ENCODE assay signal across 8 cellular contexts in genomic region chr11:68127791-68128681, GRCh38. TPM values are rescaled to one million over a fixed set of nuclear protein-coding genes. Genes with fewer than 3 reads are reported as not detected.
DNase-seq lines count a peak whose midpoint lies in the region; ATAC-seq and TF ChIP-seq lines count a peak whose summit lies in the region.

No MANE protein-coding gene starts in this region.

- 0 out of 2 replicates have a peak, but pooled peaks cover 5% of the 10 kb centered on the region for H3K9me2 ChIP-seq in GM23338 (ENCODE audit: insufficient read depth)

- H3K9me3 Mint-ChIP-seq in GM23338, result peaks cover 42% of the 10 kb centered on the region
- peaks cover 5% of the 10 kb centered on the region for H3K9me3 Mint-ChIP-seq in activated T-cell treated with anti-CD3 and anti-CD28 coated beads, Interleukin-2, amount 50 U/mL, for 4 hours

- peak overlapping the region; percentile 92 for H3K27ac Mint-ChIP-seq in GM23338

- H3K4me3 ChIP-seq in GM23338, result peak overlapping the region; percentile 62
- H3K4me3 ChIP-seq in skeletal muscle tissue (ENCODE audit: low read length in 3 of 3), result peak overlapping the region; percentile 62 to 67 (median 63)

- ATAC-seq in GM23338, result peak; percentile 89
- no peak for ATAC-seq in GM21576 (IDR thresholded peaks at IDR 0.05; ENCODE audit: unreplicated experiment)
- ATAC-seq in activated T-cell treated with anti-CD3 and anti-CD28 coated beads, Interleukin-2, amount 50 U/mL, for 4 hours, result no peak

- H3K4me2 ChIP-seq in GM23338, result peak overlapping the region; percentile 93

- H3K36me3 Mint-ChIP-seq in GM23338 (ENCODE audit: low read depth), result peaks cover 28% of the 10 kb centered on the region
- H3K36me3 Mint-ChIP-seq in activated T-cell treated with anti-CD3 and anti-CD28 coated beads, Interleukin-2, amount 50 U/mL, for 4 hours (ENCODE audit: insufficient read depth), result peaks cover 2% of the 10 kb centered on the region

- H3K36me3 ChIP-seq in GM23338 (ENCODE audit: insufficient read depth), result no peaks in the 10 kb centered on the region; the same call in 1 of the 2 replicates
- no peaks in the 10 kb centered on the region for H3K36me3 ChIP-seq in skeletal muscle tissue (ENCODE audit: control insufficient read depth in 3 of 3, insufficient read depth in 3 of 3, low read length in 3 of 3)

- peaks cover 58% of the 10 kb centered on the region for H3K4me1 Mint-ChIP-seq in GM23338
- H3K4me1 Mint-ChIP-seq in activated T-cell treated with anti-CD3 and anti-CD28 coated beads, Interleukin-2, amount 50 U/mL, for 4 hours (ENCODE audit: low read depth), result no peaks in the 10 kb centered on the region

- no peaks in the 10 kb centered on the region for H3K27me3 ChIP-seq in GM23338 (ENCODE audit: insufficient read depth)
- no peaks in the 10 kb centered on the region for H3K27me3 ChIP-seq in skeletal muscle tissue (ENCODE audit: control insufficient read depth in 3 of 3, insufficient read depth in 3 of 3, low read length in 3 of 3)

- peaks cover 56% of the 10 kb centered on the region for H3K4me1 ChIP-seq in GM23338 (ENCODE audit: insufficient read depth)
- peaks cover 3 to 11% (median 9%) of the 10 kb centered on the region in 3 donors for H3K4me1 ChIP-seq in skeletal muscle tissue (ENCODE audit: control insufficient read depth in 3 of 3, insufficient read depth in 3 of 3, low read length in 3 of 3)

- H2AFZ ChIP-seq in GM23338, result peak overlapping the region; percentile 87; the same call in 1 of the 2 replicates

- H3F3A ChIP-seq in GM23338 (replicated peaks; ENCODE audit: low read depth), result peaks cover 20% of the 10 kb centered on the region

- H3K9me3 ChIP-seq in skeletal muscle tissue (ENCODE audit: control insufficient read depth in 3 of 3, low read length in 3 of 3), result no peaks in the 10 kb centered on the region

- peak overlapping the region in 2 of 3 donors; percentile 38 to 70 for H3K9ac ChIP-seq in skeletal muscle tissue (ENCODE audit: low read depth in 1 of 3, low read length in 3 of 3)

- H3K27me3 Mint-ChIP-seq in GM23338 (ENCODE audit: insufficient read depth, low read depth, poor library complexity), result peaks cover 24% of the 10 kb centered on the region
- H3K27me3 Mint-ChIP-seq in activated T-cell treated with anti-CD3 and anti-CD28 coated beads, Interleukin-2, amount 50 U/mL, for 4 hours (ENCODE audit: low read depth), result peaks cover 18% of the 10 kb centered on the region

- no peak overlapping the region; the same call in 2 of the 3 replicates for H3K4me3 Mint-ChIP-seq in GM23338
- no peak overlapping the region for H3K4me3 Mint-ChIP-seq in activated T-cell treated with anti-CD3 and anti-CD28 coated beads, Interleukin-2, amount 50 U/mL, for 4 hours

- 0 out of 2 replicates have a peak, but pooled peaks cover 2% of the 10 kb centered on the region for H3K79me2 ChIP-seq in GM23338 (replicated peaks; ENCODE audit: insufficient read depth)

- H3K27ac ChIP-seq in GM23338 (ENCODE audit: low read depth) (peak overlapping the region; percentile 100), skeletal muscle tissue (ENCODE audit: low read depth, low read length) (no peak overlapping the region)

- H4K20me1 ChIP-seq in GM23338 (replicated peaks; ENCODE audit: insufficient read depth), result no peaks in the 10 kb centered on the region

- TF ChIP-seq CTCF in GM23338 (conservative IDR thresholded peaks at IDR 0.05; ENCODE audit: low read depth in 2 of 2), result peak; percentile 13 to 19; a peak in 1 of 4 replicates

- DNase-seq in GM23338 (ENCODE audit: low spot score), result peak; percentile 98
- peak; percentile 70 for DNase-seq in cerebellum (ENCODE audit: low spot score)
- peak; percentile 45 for DNase-seq in iris pigment epithelial cell (ENCODE audit: low read depth)
- DNase-seq in activated effector memory CD4-positive, alpha-beta T cell treated with anti-CD3 and anti-CD28 coated beads, Interleukin-2, amount 50 U/mL, for 16 hours, result no peak
- DNase-seq in stimulated activated CD4-positive, alpha-beta T cell treated with anti-CD3 and anti-CD28 coated beads, Interleukin-2, amount 100 ng/mL, for 48 hours, result no peak
- no peak for DNase-seq in activated T-cell treated with anti-CD3 and anti-CD28 coated beads, Interleukin-2, amount 50 U/mL, for 4 hours

TF ChIP-seq in GM23338, 12 proteins besides CTCF, POLR2A, EP300 and RAD21 (continues in another document):
- TF ChIP-seq ZNF331 (CRISPR knock-in tag; IDR thresholded peaks at IDR 0.05; ENCODE audit: low read depth) (no peak), ETS1 (IDR thresholded peaks at IDR 0.05) (no peak), EZH2 (IDR thresholded peaks at IDR 0.05; ENCODE audit: low read depth, unreplicated experiment) (no peak), JUNB (IDR thresholded peaks at IDR 0.05; ENCODE audit: unreplicated experiment) (no peak), CREB1 (CRISPR knock-in tag; IDR thresholded peaks at IDR 0.05; ENCODE audit: low read depth) (0 out of 2 replicates have a peak, but pooled peaks have one; percentile 51), NANOG (IDR thresholded peaks at IDR 0.05; ENCODE audit: borderline replicate concordance) (no peak), REST (IDR thresholded peaks at IDR 0.05; ENCODE audit: unreplicated experiment) (no peak), STAT1 (IDR thresholded peaks at IDR 0.05; ENCODE audit: unreplicated experiment) (no peak), POLR2AphosphoS5 (IDR thresholded peaks at IDR 0.05; ENCODE audit: low read depth) (peak; percentile 22; the same call in 1 of the 2 replicates), ZNF114 (CRISPR knock-in tag; IDR thresholded peaks at IDR 0.05) (0 out of 2 replicates have a peak, but pooled peaks have one; percentile 17), EZH2phosphoT487 (IDR thresholded peaks at IDR 0.05; ENCODE audit: unreplicated experiment) (no peak)

RNA-seq across cellular contexts. Expression of gene CHKA, which starts 6.8 kb away (rescaled TPM):
- total RNA-seq in GM23338 (2014; rRNA removed; shearing (Covaris generic)), result 92.5 and 94.4 TPM in 2 replicates
- polyA plus RNA-seq in GM23338 (2016; fragmentation: Nextera tagmentation; extraction: Ambion mirVana), result 37.1 and 40.1 TPM in 2 replicates
- 53.4 TPM for total RNA-seq in cerebellum
- 8.9 TPM for total RNA-seq in skeletal muscle tissue
- 10 to 100 TPM; 15.1 to 20.2 (median 18.9) TPM for total RNA-seq in activated T-cell treated with anti-CD3 and anti-CD28 coated beads, Interleukin-2, amount 50 U/mL, for 4 hours

Comparison
In these comparisons a context has a peak if more than half of its experiments do, and no peak if none do; other contexts are left out.
1. DNase-seq: peak in GM23338 (single experiment), cerebellum (single experiment) and iris pigment epithelial cell (single experiment); none in activated effector memory CD4-positive, alpha-beta T cell treated with anti-CD3 and anti-CD28 coated beads, Interleukin-2, amount 50 U/mL, for 16 hours (single experiment), stimulated activated CD4-positive, alpha-beta T cell treated with anti-CD3 and anti-CD28 coated beads, Interleukin-2, amount 100 ng/mL, for 48 hours (0 of 2) and activated T-cell treated with anti-CD3 and anti-CD28 coated beads, Interleukin-2, amount 50 U/mL, for 4 hours (single experiment).